Comparison of ENCODE assay signal across 24 cellular contexts in genomic region chr2:145085616-145086015, GRCh38.
A peak's percentile ranks its signal among the peaks of the same experiment; 100 is the strongest.
DNase-seq lines count a peak whose midpoint lies in the region; ATAC-seq and TF ChIP-seq lines count a peak whose summit lies in the region.
"Had no signal": no experiment of that assay in that cellular context is flagged by ENCODE, and none has a peak within 500 bp of the region (broad histone marks: within the 10 kb centered on the region; RNA-seq: fewer than 3 reads in every experiment).

No MANE protein-coding gene starts in this region.

- peak overlapping the region; percentile 40 to 57 (median 45) for H3K27ac Mint-ChIP-seq in nephron
- H3K27ac Mint-ChIP-seq: activated CD4-positive, alpha-beta T cell treated with anti-CD3 and anti-CD28 coated beads, Interleukin-2, amount 10 ng/mL, durations not matched to agents 24 days and 14 days; activated T-cell treated with anti-CD3 and anti-CD28 coated beads, Interleukin-2, amount 50 U/mL, for 24 hours; CD4-positive, alpha-beta memory T cell; HFFc6; stimulated activated naive B cell treated with anti-CD40 and anti-IgM and Interleukin-4, amounts not matched to agents 10 μg/mL and 1 μg/mL and 100 μg/mL, for 72 hours had no signal

- ATAC-seq in GM18505 (IDR thresholded peaks at IDR 0.05; ENCODE audit: unreplicated experiment) (no peak), HG03280 (IDR thresholded peaks at IDR 0.05; ENCODE audit: unreplicated experiment) (no peak)
- ATAC-seq: PC-3; stimulated activated naive B cell treated with anti-CD40 and anti-IgM and Interleukin-4, amounts not matched to agents 10 μg/mL and 1 μg/mL and 100 μg/mL, for 72 hours had no signal

- H3K4me1 Mint-ChIP-seq in nephron = peaks cover 48% of the 10 kb centered on the region
- H3K4me1 Mint-ChIP-seq: activated CD4-positive, alpha-beta T cell treated with anti-CD3 and anti-CD28 coated beads, Interleukin-2, amount 10 ng/mL, durations not matched to agents 24 days and 14 days; CD4-positive, alpha-beta memory T cell; stimulated activated naive B cell treated with anti-CD40 and anti-IgM and Interleukin-4, amounts not matched to agents 10 μg/mL and 1 μg/mL and 100 μg/mL, for 72 hours had no signal

- H3K4me3 ChIP-seq in left ventricle myocardium inferior = no peak overlapping the region
- no peak overlapping the region for H3K4me3 ChIP-seq in right atrium auricular region

- no peaks in the 10 kb centered on the region for H3K36me3 Mint-ChIP-seq in nephron (ENCODE audit: low read depth)
- H3K36me3 Mint-ChIP-seq: CD4-positive, alpha-beta memory T cell; stimulated activated naive B cell treated with anti-CD40 and anti-IgM and Interleukin-4, amounts not matched to agents 10 μg/mL and 1 μg/mL and 100 μg/mL, for 72 hours had no signal

- peak overlapping the region; percentile 40 for H3K27ac ChIP-seq in left ventricle myocardium inferior (replicated peaks)
- H3K27ac ChIP-seq in right atrium auricular region = no peak overlapping the region
- H3K27ac ChIP-seq: KMS-11 had no signal

- no peak overlapping the region for H3K4me3 Mint-ChIP-seq in nephron
- H3K4me3 Mint-ChIP-seq: activated CD4-positive, alpha-beta T cell treated with anti-CD3 and anti-CD28 coated beads, Interleukin-2, amount 10 ng/mL, durations not matched to agents 24 days and 14 days; activated T-cell treated with anti-CD3 and anti-CD28 coated beads, Interleukin-2, amount 50 U/mL, for 24 hours; CD4-positive, alpha-beta memory T cell; HFFc6; stimulated activated naive B cell treated with anti-CD40 and anti-IgM and Interleukin-4, amounts not matched to agents 10 μg/mL and 1 μg/mL and 100 μg/mL, for 72 hours had no signal

- DNase-seq in left ventricle myocardium inferior = no peak
- no peak for DNase-seq in right atrium auricular region (ENCODE audit: low spot score)
- DNase-seq in fibroblast of gingiva (ENCODE audit: low read depth) = peak; percentile 24
- DNase-seq in NCI-H2029 (lab: John Stamatoyannopoulos, UW) = no peak
- DNase-seq in COLO829 (ENCODE audit: low spot score) = no peak
- DNase-seq: activated CD4-positive, alpha-beta T cell treated with anti-CD3 and anti-CD28 coated beads, Interleukin-2, amount 10 ng/mL, durations not matched to agents 24 days and 14 days; activated gamma-delta T cell treated with Interleukin-2 at 50 U/mL for 16 hours; activated T-cell treated with anti-CD3 and anti-CD28 coated beads, Interleukin-2, amount 50 U/mL, for 24 hours; CD4-positive, alpha-beta memory T cell; EL; GOT3; HFFc6; mammary epithelial cell; NCI-H1436 treated with DMSO at 0.1 percent for 48 hours; NCI-H510A treated with DMSO at 0.1 percent for 48 hours; PC-3; retina; stimulated activated naive B cell treated with anti-CD40 and anti-IgM and Interleukin-4, amounts not matched to agents 10 μg/mL and 1 μg/mL and 100 μg/mL, for 72 hours; SW 1271; T-helper 9 cell had no signal

- H3K9me3 ChIP-seq in left ventricle myocardium inferior (replicated peaks) (peaks cover 3% of the 10 kb centered on the region), right atrium auricular region (peaks cover 0 to 6% of the 10 kb centered on the region in 2 donors)

- H3K4me1 ChIP-seq in left ventricle myocardium inferior (peaks cover 4% of the 10 kb centered on the region), right atrium auricular region (no peaks in the 10 kb centered on the region)

- no peak for TF ChIP-seq POLR2A in GM18505 (IDR thresholded peaks at IDR 0.05; ENCODE audit: borderline replicate concordance, extremely low read depth, insufficient read depth, insufficient read length)

- no peaks in the 10 kb centered on the region for H3K27me3 Mint-ChIP-seq in nephron (ENCODE audit: low read depth)
- H3K27me3 Mint-ChIP-seq: activated CD4-positive, alpha-beta T cell treated with anti-CD3 and anti-CD28 coated beads, Interleukin-2, amount 10 ng/mL, durations not matched to agents 24 days and 14 days; activated T-cell treated with anti-CD3 and anti-CD28 coated beads, Interleukin-2, amount 50 U/mL, for 24 hours; CD4-positive, alpha-beta memory T cell; stimulated activated naive B cell treated with anti-CD40 and anti-IgM and Interleukin-4, amounts not matched to agents 10 μg/mL and 1 μg/mL and 100 μg/mL, for 72 hours had no signal

- H3K36me3 ChIP-seq in left ventricle myocardium inferior (no peaks in the 10 kb centered on the region), right atrium auricular region (no peaks in the 10 kb centered on the region)

- TF ChIP-seq CTCF in left ventricle myocardium inferior (IDR thresholded peaks at IDR 0.05; ENCODE audit: borderline replicate concordance) = no peak
- no peak for TF ChIP-seq CTCF in right atrium auricular region (IDR thresholded peaks at IDR 0.05)
- no peak for TF ChIP-seq CTCF in nephron (IDR thresholded peaks at IDR 0.05; ENCODE audit: unreplicated experiment in 3 of 3)

- intact Hi-C loops in left ventricle myocardium inferior (cut with micrococcal nuclease) = no loop called here

- no peaks in the 10 kb centered on the region for H3K27me3 ChIP-seq in left ventricle myocardium inferior (ENCODE audit: low read depth)
- H3K27me3 ChIP-seq in right atrium auricular region = no peaks in the 10 kb centered on the region

- H3K9me3 Mint-ChIP-seq in nephron = peaks cover 7% of the 10 kb centered on the region
- H3K9me3 Mint-ChIP-seq: activated CD4-positive, alpha-beta T cell treated with anti-CD3 and anti-CD28 coated beads, Interleukin-2, amount 10 ng/mL, durations not matched to agents 24 days and 14 days; activated T-cell treated with anti-CD3 and anti-CD28 coated beads, Interleukin-2, amount 50 U/mL, for 24 hours had no signal
